In the genomic region with DNA sequence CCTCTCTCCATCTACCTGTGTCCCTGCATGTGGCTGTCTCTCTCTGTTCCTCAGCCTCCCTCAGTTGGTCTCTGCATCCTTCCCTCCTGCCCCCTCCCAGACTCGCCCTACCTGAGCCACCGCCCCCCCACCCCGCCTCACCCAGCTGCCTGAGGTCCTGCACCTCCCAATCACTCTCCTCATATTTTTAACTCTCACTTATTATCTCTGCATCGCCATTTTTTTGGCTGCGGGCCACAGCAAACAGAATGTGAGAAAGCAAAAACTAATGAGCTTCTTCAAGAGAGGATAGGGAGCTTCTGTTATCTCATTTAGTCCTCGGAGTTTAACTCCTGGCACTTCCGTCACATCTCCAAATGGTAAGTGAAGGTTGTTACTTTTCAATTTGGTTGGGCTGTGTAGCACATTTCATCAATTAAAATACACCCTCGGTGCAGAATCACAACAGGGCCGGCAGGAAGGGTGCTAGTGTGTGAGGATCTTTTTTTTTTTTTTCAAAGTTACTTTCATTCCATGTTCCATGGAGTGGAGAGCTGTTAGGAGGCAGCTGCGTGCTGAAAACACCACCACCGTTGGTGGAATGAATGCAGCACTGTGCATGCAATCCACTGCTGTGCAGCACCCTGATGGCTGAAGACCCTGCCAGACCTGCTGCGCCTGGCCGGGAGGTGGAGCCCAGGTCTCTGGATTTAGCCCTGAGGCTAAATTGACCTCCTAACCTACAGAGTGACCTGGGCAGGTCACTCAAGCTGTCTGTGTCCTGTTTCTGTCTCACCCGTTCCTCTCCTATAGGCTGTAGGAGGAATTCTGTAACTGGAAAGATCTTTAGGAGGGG, we compare ENCODE assay signal across 16 cellular contexts.
DNase-seq lines count a peak whose midpoint lies in the region; ATAC-seq and TF ChIP-seq lines count a peak whose summit lies in the region.
"Had no signal": no experiment of that assay in that cellular context is flagged by ENCODE, and none has a peak within 500 bp of the region (broad histone marks: within the 10 kb centered on the region; RNA-seq: fewer than 3 reads in every experiment).

No MANE protein-coding gene starts in this region.

- no peak overlapping the region for H3K27ac Mint-ChIP-seq in WTC11
- H3K27ac Mint-ChIP-seq: activated CD4-positive, alpha-beta T cell treated with anti-CD3 and anti-CD28 coated beads, Interleukin-2, amount 10 ng/mL, durations not matched to agents 7 days and 5 days; activated naive CD4-positive, alpha-beta T cell treated with anti-CD3 and anti-CD28 coated beads, Interleukin-2, amount 50 U/mL, for 72 hours had no signal

- DNase-seq in H7 (peak; percentile 24), NCI-H2171 (lab: John Stamatoyannopoulos, UW) (peak; percentile 76), WTC11 (ENCODE audit: low spot score) (no peak), mucosa of descending colon (peak in 2 of 3 donors; percentile 51 to 52), NCI-H2227 treated with DMSO at 0.1 percent for 48 hours (lab: John Stamatoyannopoulos, UW) (no peak), lower lobe of right lung (no peak)
- DNase-seq in stimulated activated CD4-positive, alpha-beta T cell treated with anti-CD3 and anti-CD28 coated beads, Interleukin-4, amount 100 ng/mL, for 1 hour: no peak
- DNase-seq: activated CD4-positive, alpha-beta T cell treated with anti-CD3 and anti-CD28 coated beads, Interleukin-2, amount 10 ng/mL, durations not matched to agents 7 days and 5 days; foreskin melanocyte; NCI-H526 treated with DMSO at 0.1 percent for 48 hours; pancreas; T-helper 2 cell; testis had no signal

- TF ChIP-seq CTCF in WTC11 (IDR thresholded peaks at IDR 0.05) (no peak), mucosa of descending colon (IDR thresholded peaks at IDR 0.05) (no peak), gastroesophageal sphincter (IDR thresholded peaks at IDR 0.05) (no peak), lower lobe of right lung (IDR thresholded peaks at IDR 0.05) (no peak)

- H3K4me1 ChIP-seq in mucosa of descending colon (ENCODE audit: low read depth) (peaks cover 3% of the 10 kb centered on the region), gastroesophageal sphincter (peaks cover 0 to 17% (median 0%) of the 10 kb centered on the region in 3 donors), lower lobe of right lung (peaks cover 10% of the 10 kb centered on the region)

- POLR2A ChIA-PET in WTC11 (lab: Charles Lee): interaction anchor here (0.5 to 0.7 kb wide), 3 partner anchors 9 to 1476 kb away, joined by 3 to 4 read pairs (median 3); no protein-coding TSS in a partner anchor

- ATAC-seq in WTC11: peak; percentile 49
- peak; percentile 4 for ATAC-seq in mucosa of descending colon
- no peak for ATAC-seq in gastroesophageal sphincter
- ATAC-seq in lower lobe of right lung: no peak
- ATAC-seq: activated naive CD4-positive, alpha-beta T cell treated with anti-CD3 and anti-CD28 coated beads, Interleukin-2, amount 50 U/mL, for 72 hours had no signal

- CTCF ChIA-PET in WTC11 (lab: Charles Lee): interaction anchor here (0.8 to 1.6 kb wide), 2 partner anchors 39 to 125 kb away, joined by 3 read pairs; no protein-coding TSS in a partner anchor

- WGBS in gastroesophageal sphincter (ENCODE audit: low coverage in 1 of 2), 2 donors: 62 to 63% methylated on average over 9 to 11 of the region's 14 CpGs

- H3K9me3 ChIP-seq in mucosa of descending colon (no peaks in the 10 kb centered on the region), gastroesophageal sphincter (no peaks in the 10 kb centered on the region), lower lobe of right lung (no peaks in the 10 kb centered on the region)
- H3K9me3 ChIP-seq: pancreas, testis had no signal

- H3K27ac ChIP-seq in gastroesophageal sphincter: no peak overlapping the region
- H3K27ac ChIP-seq in lower lobe of right lung: no peak overlapping the region
- H3K27ac ChIP-seq: cardiac muscle cell, testis had no signal

- no peak overlapping the region for H3K4me3 Mint-ChIP-seq in WTC11
- H3K4me3 Mint-ChIP-seq: activated CD4-positive, alpha-beta T cell treated with anti-CD3 and anti-CD28 coated beads, Interleukin-2, amount 10 ng/mL, durations not matched to agents 7 days and 5 days had no signal

- H3K27me3 ChIP-seq in H7 (ENCODE audit: control insufficient read depth, insufficient read depth, low read length): no peaks in the 10 kb centered on the region; the same call in 1 of the 2 replicates
- H3K27me3 ChIP-seq in gastroesophageal sphincter: no peaks in the 10 kb centered on the region
- no peaks in the 10 kb centered on the region for H3K27me3 ChIP-seq in lower lobe of right lung (ENCODE audit: low read depth)
- H3K27me3 ChIP-seq: cardiac muscle cell, pancreas, testis had no signal

- no peak overlapping the region for H3K4me3 ChIP-seq in H7 (ENCODE audit: insufficient read depth, low read depth, low read length)
- no peak overlapping the region for H3K4me3 ChIP-seq in mucosa of descending colon
- H3K4me3 ChIP-seq in gastroesophageal sphincter: no peak overlapping the region
- H3K4me3 ChIP-seq in lower lobe of right lung: no peak overlapping the region
- H3K4me3 ChIP-seq: cardiac muscle cell, pancreas, testis had no signal

- peaks cover 35% of the 10 kb centered on the region for H3K4me1 Mint-ChIP-seq in WTC11
- H3K4me1 Mint-ChIP-seq: activated CD4-positive, alpha-beta T cell treated with anti-CD3 and anti-CD28 coated beads, Interleukin-2, amount 10 ng/mL, durations not matched to agents 7 days and 5 days had no signal

- intact Hi-C loops in mucosa of descending colon (cut with DNase I, micrococcal nuclease) (no loop called here), lower lobe of right lung (cut with DNase I) (no loop called here)

- no peaks in the 10 kb centered on the region for H3K9me3 Mint-ChIP-seq in WTC11
- H3K9me3 Mint-ChIP-seq: activated CD4-positive, alpha-beta T cell treated with anti-CD3 and anti-CD28 coated beads, Interleukin-2, amount 10 ng/mL, durations not matched to agents 7 days and 5 days; activated naive CD4-positive, alpha-beta T cell treated with anti-CD3 and anti-CD28 coated beads, Interleukin-2, amount 50 U/mL, for 72 hours had no signal

- no peaks in the 10 kb centered on the region for H3K36me3 Mint-ChIP-seq in WTC11
- H3K36me3 Mint-ChIP-seq: activated naive CD4-positive, alpha-beta T cell treated with anti-CD3 and anti-CD28 coated beads, Interleukin-2, amount 50 U/mL, for 72 hours had no signal

- H3K36me3 ChIP-seq in H7 (replicated peaks; ENCODE audit: control insufficient read depth, insufficient read depth, low read length) (no peaks in the 10 kb centered on the region), mucosa of descending colon (ENCODE audit: low read depth) (no peaks in the 10 kb centered on the region), gastroesophageal sphincter (no peaks in the 10 kb centered on the region), lower lobe of right lung (no peaks in the 10 kb centered on the region)
- H3K36me3 ChIP-seq: cardiac muscle cell, pancreas had no signal

- TF ChIP-seq EP300 in gastroesophageal sphincter (IDR thresholded peaks at IDR 0.05): no peak

- no peaks in the 10 kb centered on the region; the same call in none of the 2 replicates for H3K27me3 Mint-ChIP-seq in WTC11 (ENCODE audit: low read depth)
- H3K27me3 Mint-ChIP-seq: activated CD4-positive, alpha-beta T cell treated with anti-CD3 and anti-CD28 coated beads, Interleukin-2, amount 10 ng/mL, durations not matched to agents 7 days and 5 days had no signal

- TF ChIP-seq POLR2A in gastroesophageal sphincter (IDR thresholded peaks at IDR 0.05): no peak

TF ChIP-seq in WTC11, 78 proteins besides CTCF, POLR2A, EP300 and RAD21:
- TF ChIP-seq EMX1 (CRISPR knock-in tag; IDR thresholded peaks at IDR 0.05) (no peak), PRRX2 (CRISPR knock-in tag; IDR thresholded peaks at IDR 0.05) (no peak), ZNF138 (CRISPR knock-in tag; conservative IDR thresholded peaks at IDR 0.05) (no peak)
- TF ChIP-seq, protein P1, sequence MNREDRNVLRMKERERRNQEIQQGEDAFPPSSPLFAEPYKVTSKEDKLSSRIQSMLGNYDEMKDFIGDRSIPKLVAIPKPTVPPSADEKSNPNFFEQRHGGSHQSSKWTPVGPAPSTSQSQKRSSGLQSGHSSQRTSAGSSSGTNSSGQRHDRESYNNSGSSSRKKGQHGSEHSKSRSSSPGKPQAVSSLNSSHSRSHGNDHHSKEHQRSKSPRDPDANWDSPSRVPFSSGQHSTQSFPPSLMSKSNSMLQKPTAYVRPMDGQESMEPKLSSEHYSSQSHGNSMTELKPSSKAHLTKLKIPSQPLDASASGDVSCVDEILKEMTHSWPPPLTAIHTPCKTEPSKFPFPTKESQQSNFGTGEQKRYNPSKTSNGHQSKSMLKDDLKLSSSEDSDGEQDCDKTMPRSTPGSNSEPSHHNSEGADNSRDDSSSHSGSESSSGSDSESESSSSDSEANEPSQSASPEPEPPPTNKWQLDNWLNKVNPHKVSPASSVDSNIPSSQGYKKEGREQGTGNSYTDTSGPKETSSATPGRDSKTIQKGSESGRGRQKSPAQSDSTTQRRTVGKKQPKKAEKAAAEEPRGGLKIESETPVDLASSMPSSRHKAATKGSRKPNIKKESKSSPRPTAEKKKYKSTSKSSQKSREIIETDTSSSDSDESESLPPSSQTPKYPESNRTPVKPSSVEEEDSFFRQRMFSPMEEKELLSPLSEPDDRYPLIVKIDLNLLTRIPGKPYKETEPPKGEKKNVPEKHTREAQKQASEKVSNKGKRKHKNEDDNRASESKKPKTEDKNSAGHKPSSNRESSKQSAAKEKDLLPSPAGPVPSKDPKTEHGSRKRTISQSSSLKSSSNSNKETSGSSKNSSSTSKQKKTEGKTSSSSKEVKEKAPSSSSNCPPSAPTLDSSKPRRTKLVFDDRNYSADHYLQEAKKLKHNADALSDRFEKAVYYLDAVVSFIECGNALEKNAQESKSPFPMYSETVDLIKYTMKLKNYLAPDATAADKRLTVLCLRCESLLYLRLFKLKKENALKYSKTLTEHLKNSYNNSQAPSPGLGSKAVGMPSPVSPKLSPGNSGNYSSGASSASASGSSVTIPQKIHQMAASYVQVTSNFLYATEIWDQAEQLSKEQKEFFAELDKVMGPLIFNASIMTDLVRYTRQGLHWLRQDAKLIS (CRISPR knock-in tag; IDR thresholded peaks at IDR 0.05; ENCODE audit: borderline replicate concordance): no peak
- TF ChIP-seq, protein P2, sequence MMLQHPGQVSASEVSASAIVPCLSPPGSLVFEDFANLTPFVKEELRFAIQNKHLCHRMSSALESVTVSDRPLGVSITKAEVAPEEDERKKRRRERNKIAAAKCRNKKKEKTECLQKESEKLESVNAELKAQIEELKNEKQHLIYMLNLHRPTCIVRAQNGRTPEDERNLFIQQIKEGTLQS (CRISPR knock-in tag; conservative IDR thresholded peaks at IDR 0.05): no peak

Comparison
In these comparisons a context has a peak if more than half of its experiments do, and no peak if none do; other contexts are left out.
1. DNase-seq: peak in H7 (single experiment), NCI-H2171 (single experiment) and mucosa of descending colon (2 of 3); none in WTC11 (single experiment), NCI-H2227 treated with DMSO at 0.1 percent for 48 hours (single experiment), stimulated activated CD4-positive, alpha-beta T cell treated with anti-CD3 and anti-CD28 coated beads, Interleukin-4, amount 100 ng/mL, for 1 hour (single experiment) and lower lobe of right lung (single experiment).
2. ATAC-seq: peak in WTC11 (single experiment) and mucosa of descending colon (single experiment); none in gastroesophageal sphincter (single experiment) and lower lobe of right lung (0 of 2).